ENCODE assay signal across 8 cellular contexts in genomic region chr2:190535119-190535439, GRCh38. TPM values are rescaled to one million over a fixed set of nuclear protein-coding genes. Genes with fewer than 3 reads are reported as not detected.
DNase-seq lines count a peak whose midpoint lies in the region; ATAC-seq and TF ChIP-seq lines count a peak whose summit lies in the region.

No MANE protein-coding gene starts in this region.

- peak overlapping the region; percentile 98 for H3K27ac ChIP-seq in left ventricle myocardium inferior (replicated peaks)

- in situ Hi-C loops in astrocyte of the spinal cord (cut with HindIII; ENCODE audit: low sequenced_read_pairs): no loop called here

- H3K4me1 Mint-ChIP-seq in memory B cell: peaks cover 18% of the 10 kb centered on the region

- peaks cover 43% of the 10 kb centered on the region for H3K4me1 ChIP-seq in left ventricle myocardium inferior

- DNase-seq in left ventricle myocardium inferior: no peak
- DNase-seq in left ventricle myocardium superior: no peak
- peak; percentile 22 for DNase-seq in astrocyte of the spinal cord (ENCODE audit: low read depth, low spot score)
- no peak for DNase-seq in memory B cell (ENCODE audit: low spot score in 2 of 2)
- no peak for DNase-seq in NCI-H2107 (lab: John Stamatoyannopoulos, UW)
- DNase-seq in NOMO-1 treated with dmso at 0.1 percent for 144 hours (lab: John Stamatoyannopoulos, UW; ENCODE audit: unreplicated experiment): no peak
- DNase-seq in central memory CD4-positive, alpha-beta T cell: no peak
- no peak for DNase-seq in DMS153 treated with DMSO at 0.1 percent for 48 hours (lab: John Stamatoyannopoulos, UW; ENCODE audit: unreplicated experiment)

- peaks cover 4% of the 10 kb centered on the region for H3K36me3 Mint-ChIP-seq in memory B cell

- intact Hi-C loops in left ventricle myocardium inferior (cut with micrococcal nuclease): no loop called here
- intact Hi-C loops in left ventricle myocardium superior (cut with micrococcal nuclease): loop anchor here (10.0 kb wide), 1 partner anchor 120 kb away; no protein-coding TSS in a partner anchor

- H3K9me3 Mint-ChIP-seq in memory B cell: peaks cover 12% of the 10 kb centered on the region

- no peaks in the 10 kb centered on the region for H3K27me3 Mint-ChIP-seq in memory B cell

- TF ChIP-seq CTCF in left ventricle myocardium inferior (IDR thresholded peaks at IDR 0.05; ENCODE audit: borderline replicate concordance): no peak
- TF ChIP-seq CTCF in astrocyte of the spinal cord (IDR thresholded peaks at IDR 0.05; ENCODE audit: low read depth, low read length): no peak

- ATAC-seq in left ventricle myocardium superior (no peak), memory B cell (ENCODE audit: low read depth) (no peak)

- peaks cover 36% of the 10 kb centered on the region for H3K9me3 ChIP-seq in left ventricle myocardium inferior (replicated peaks)

- H3K4me3 ChIP-seq in left ventricle myocardium inferior: peak overlapping the region; percentile 81
- peak overlapping the region; percentile 44 for H3K4me3 ChIP-seq in astrocyte of the spinal cord (ENCODE audit: low read depth, low read length)

- peak overlapping the region; percentile 99 for H3K27ac Mint-ChIP-seq in memory B cell

- H3K27me3 ChIP-seq in left ventricle myocardium inferior (ENCODE audit: low read depth): no peaks in the 10 kb centered on the region

- H3K4me3 Mint-ChIP-seq in memory B cell: peak overlapping the region; percentile 80

- H3K36me3 ChIP-seq in left ventricle myocardium inferior: peaks cover 2% of the 10 kb centered on the region

RNA-seq across cellular contexts. Expression of gene NEMP2, which starts 0.6 kb away (rescaled TPM):
- total RNA-seq in left ventricle myocardium inferior (1.5 TPM), left ventricle myocardium superior (2.8 TPM)
